22 cellular contexts compared by ENCODE assay signal in genomic region chr2:88069117-88069516, GRCh38. TPM values are rescaled to one million over a fixed set of nuclear protein-coding genes. Genes with fewer than 3 reads are reported as not detected.
DNase-seq lines count a peak whose midpoint lies in the region; ATAC-seq and TF ChIP-seq lines count a peak whose summit lies in the region.
"Had no signal": no experiment of that assay in that cellular context is flagged by ENCODE, and none has a peak within 500 bp of the region (broad histone marks: within the 10 kb centered on the region; RNA-seq: fewer than 3 reads in every experiment).

No MANE protein-coding gene starts in this region.

- TF ChIP-seq CTCF in heart right ventricle (IDR thresholded peaks at IDR 0.05) (no peak), psoas muscle (IDR thresholded peaks at IDR 0.05) (no peak), transverse colon (IDR thresholded peaks at IDR 0.05) (no peak)

- peaks cover 0 to 4% (median 0%) of the 10 kb centered on the region in 11 donors for H3K9me3 ChIP-seq in heart right ventricle
- H3K9me3 ChIP-seq in right cardiac atrium (ENCODE audit: control insufficient read depth, low read length): no peaks in the 10 kb centered on the region
- no peaks in the 10 kb centered on the region for H3K9me3 ChIP-seq in psoas muscle
- H3K9me3 ChIP-seq in transverse colon: no peaks in the 10 kb centered on the region
- H3K9me3 ChIP-seq: MG63, Peyer's patch had no signal

- TF ChIP-seq EP300 in transverse colon (IDR thresholded peaks at IDR 0.05; ENCODE audit: low read depth): no peak

- ATAC-seq in heart right ventricle (no peak), left cardiac atrium (no peak), right cardiac atrium (no peak), psoas muscle (no peak)

- H3K4me1 ChIP-seq in heart right ventricle (peaks cover 0 to 22% (median 0%) of the 10 kb centered on the region in 9 donors), right cardiac atrium (ENCODE audit: control insufficient read depth, insufficient read depth, low read length) (no peaks in the 10 kb centered on the region), psoas muscle (peaks cover 15% of the 10 kb centered on the region), transverse colon (peaks cover 0 to 3% (median 0%) of the 10 kb centered on the region in 4 donors)
- H3K4me1 ChIP-seq: Peyer's patch had no signal

- H3K4me3 ChIP-seq in heart right ventricle (peak overlapping the region; percentile 26 to 61 (median 50)), right cardiac atrium (ENCODE audit: low read length) (peak overlapping the region; percentile 77), psoas muscle (peak overlapping the region; percentile 72), transverse colon (no peak overlapping the region)
- H3K4me3 ChIP-seq: GM23248, MG63 had no signal

- peaks cover 0 to 4% (median 0%) of the 10 kb centered on the region in 7 donors for H3K27me3 ChIP-seq in heart right ventricle
- H3K27me3 ChIP-seq in right cardiac atrium (ENCODE audit: control insufficient read depth, insufficient read depth): no peaks in the 10 kb centered on the region
- no peaks in the 10 kb centered on the region for H3K27me3 ChIP-seq in psoas muscle (ENCODE audit: insufficient read depth in 3 of 3, low read length in 2 of 3)
- H3K27me3 ChIP-seq in transverse colon: no peaks in the 10 kb centered on the region
- H3K27me3 ChIP-seq: MG63, Peyer's patch had no signal

- H3K27ac ChIP-seq in heart right ventricle (peak overlapping the region in 9 of 10 donors; percentile 58 to 96 (median 78)), right cardiac atrium (ENCODE audit: low read length) (peak overlapping the region; percentile 82), psoas muscle (peak overlapping the region; percentile 95), transverse colon (peak overlapping the region in 3 of 4 donors; percentile 1 to 77 (median 42))
- H3K27ac ChIP-seq: GM23248 had no signal

- H3K36me3 ChIP-seq in heart right ventricle: no peaks in the 10 kb centered on the region
- H3K36me3 ChIP-seq in psoas muscle (ENCODE audit: insufficient read depth in 1 of 2, low read depth in 1 of 2): no peaks in the 10 kb centered on the region
- H3K36me3 ChIP-seq in transverse colon: no peaks in the 10 kb centered on the region
- H3K36me3 ChIP-seq: MG63, Peyer's patch had no signal

- no peak for TF ChIP-seq POLR2A in transverse colon (IDR thresholded peaks at IDR 0.05)

- intact Hi-C loops in heart right ventricle (cut with DNase I): no loop called here
- intact Hi-C loops in left cardiac atrium (cut with DNase I): no loop called here
- intact Hi-C loops in right cardiac atrium (cut with DNase I): no loop called here
- intact Hi-C loops in psoas muscle (cut with DNase I): no loop called here
- intact Hi-C loops in transverse colon (cut with DNase I; ENCODE audit: low total_unique reads): no loop called here

- in situ Hi-C loops in transverse colon (cut with MboI; ENCODE audit: low pct_ligation_motif_present in 1 of 4, low pct_unique_long_range_greater_than_20kb in 1 of 4, low sequenced_read_pairs in 3 of 4): loop anchor here in 2 of 4 donors (10.0 kb wide), 2 partner anchors 76 to 86 kb away; no protein-coding TSS in a partner anchor

- DNase-seq in heart right ventricle (no peak), left cardiac atrium (no peak), right cardiac atrium (no peak), psoas muscle (no peak), transverse colon (no peak), SKM-1 (lab: John Stamatoyannopoulos, UW; ENCODE audit: unreplicated experiment) (no peak), NCI-H446 treated with DMSO at 0.1 percent for 48 hours (lab: John Stamatoyannopoulos, UW) (no peak)
- DNase-seq in activated CD4-positive, alpha-beta T cell treated with anti-CD3 and anti-CD28 coated beads, Interleukin-2, amount 50 U/mL, for 1 hour: no peak
- DNase-seq: Caco-2; CD4-positive, alpha-beta T cell; GM23248; HCEC 1CT; Kasumi-1; MG63; NCI-H1048; NCI-H1436; NCI-H1930; NCI-H226; NCI-H69; Peyer's patch; SHP77 had no signal

RNA-seq across cellular contexts. Expression of gene SMYD1, which starts 1.5 kb away (rescaled TPM):
- total RNA-seq in heart right ventricle: 100 to 1,000 TPM; 287 to 534 (median 395) TPM
- polyA plus RNA-seq in heart right ventricle: 10 to 100 TPM; 78.7 to 94.0 TPM
- 100 to 1,000 TPM; 116 to 138 TPM for total RNA-seq in left cardiac atrium
- 100 to 1,000 TPM; 147 to 198 (median 169) TPM for total RNA-seq in right cardiac atrium
- 96.1 TPM for polyA plus RNA-seq in right cardiac atrium
- 100 to 1,000 TPM; 143 to 325 (median 232) TPM for total RNA-seq in psoas muscle
- 100 to 1,000 TPM in 1 of 3 donors, 10 to 100 TPM in 1, 1 to 10 TPM in 1; 8.0 to 112 (median 57.2) TPM for polyA plus RNA-seq in psoas muscle
- 10 to 100 TPM in 1 of 4 donors, 1 to 10 TPM in 3; 1.6 to 48.6 (median 3.2) TPM for total RNA-seq in transverse colon
- total RNA-seq: Caco-2; CD4-positive, alpha-beta T cell; GM23248 had no signal
- polyA plus RNA-seq: BJ, GM23248 had no signal

RNA-seq across cellular contexts. Expression of gene KRCC1, which starts 13.5 kb away (rescaled TPM):
- total RNA-seq in heart right ventricle (10 to 100 TPM; 20.1 to 26.7 (median 22.0) TPM), left cardiac atrium (10 to 100 TPM; 20.5 to 21.5 TPM), right cardiac atrium (10 to 100 TPM; 24.6 to 27.4 (median 25.9) TPM), psoas muscle (10 to 100 TPM; 10.8 to 24.1 (median 18.7) TPM), transverse colon (10 to 100 TPM; 12.3 to 40.6 (median 27.6) TPM)
- polyA plus RNA-seq in heart right ventricle (10 to 100 TPM; 18.5 to 27.0 TPM), right cardiac atrium (31.6 TPM), psoas muscle (10 to 100 TPM; 19.1 to 44.4 (median 20.1) TPM)

RNA-seq across cellular contexts. Expression of gene RNU2-63P, which starts 52.8 kb away (rescaled TPM):
- total RNA-seq in heart right ventricle (1 to 10 TPM in 2 of 10 donors, not detected in 8; 4.0 to 7.0 TPM), left cardiac atrium (1 to 10 TPM in 1 of 2 donors, not detected in 1; 2.4 TPM), right cardiac atrium (1 to 10 TPM in 1 of 4 donors, not detected in 3; 5.2 TPM), psoas muscle (1 to 10 TPM in 1 of 4 donors, not detected in 3; 5.0 TPM), transverse colon (not detected)
- polyA plus RNA-seq in heart right ventricle (not detected), right cardiac atrium (not detected), psoas muscle (not detected)
- total RNA-seq: GM23248 had no signal
- polyA plus RNA-seq: BJ, GM23248 had no signal

RNA-seq across cellular contexts. Expression of gene FABP1, which starts 58.7 kb away (rescaled TPM):
- total RNA-seq in heart right ventricle: not detected
- polyA plus RNA-seq in heart right ventricle: 1 to 10 TPM in 1 of 2 donors, under 1 TPM in 1; 0.14 to 1.1 TPM
- total RNA-seq in left cardiac atrium: not detected
- not detected for total RNA-seq in right cardiac atrium
- polyA plus RNA-seq in right cardiac atrium: 1.1 TPM
- under 1 TPM in 3 of 4 donors, not detected in 1; 0.52 to 0.89 (median 0.65) TPM for total RNA-seq in psoas muscle
- polyA plus RNA-seq in psoas muscle: 1 to 10 TPM in 2 of 3 donors, not detected in 1; 1.6 to 4.5 TPM
- 1,000 to 10,000 TPM; 1,053 to 3,583 (median 2,025) TPM for total RNA-seq in transverse colon
- total RNA-seq: CD4-positive, alpha-beta T cell; GM23248 had no signal
- polyA plus RNA-seq: BJ, GM23248 had no signal

Comparison
In these comparisons a context has a peak if more than half of its experiments do, and no peak if none do; other contexts are left out.
1. H3K27ac ChIP-seq: peak in every context shown above with its lines; median percentile 95 in psoas muscle; 82 in right cardiac atrium; 78 in heart right ventricle; 42 in transverse colon.
2. H3K4me3 ChIP-seq: peak in heart right ventricle (10 of 10), right cardiac atrium (single experiment) and psoas muscle (single experiment); none in transverse colon (0 of 4).